8 cellular contexts compared by ENCODE assay signal in genomic region chr1:52602328-52603300, GRCh38. TPM values are rescaled to one million over a fixed set of nuclear protein-coding genes. Genes with fewer than 3 reads are reported as not detected.
DNase-seq lines count a peak whose midpoint lies in the region; ATAC-seq and TF ChIP-seq lines count a peak whose summit lies in the region.

Gene GPX7, plus strand, starts transcription at chr1:52602371. Its CDS starts 39 bp downstream, at chr1:52602410.

- in situ Hi-C loops in endometrial microvascular endothelial cells (cut with HindIII; ENCODE audit: inconsistent ontology term, low pct_unique_long_range_greater_than_20kb, low sequenced_read_pairs): no loop called here

- no peaks in the 10 kb centered on the region for H3K36me3 ChIP-seq in DOHH2 (ENCODE audit: control insufficient read depth, low read length)

- peaks cover 8% of the 10 kb centered on the region; the same call in 1 of the 2 replicates for H3K27me3 ChIP-seq in DOHH2 (ENCODE audit: control insufficient read depth, low read length)

- peaks cover 3% of the 10 kb centered on the region for H3K36me3 Mint-ChIP-seq in activated CD8-positive, alpha-beta memory T cell treated with anti-CD3 and anti-CD28 coated beads, Interleukin-2, amount 10 ng/mL, durations not matched to agents 7 days and 5 days

- no peaks in the 10 kb centered on the region for H4K20me1 ChIP-seq in DOHH2 (ENCODE audit: control insufficient read depth, insufficient read depth, low read depth, low read length)

- no peaks in the 10 kb centered on the region for H3K9me2 ChIP-seq in DOHH2 (replicated peaks; ENCODE audit: control insufficient read depth, low read length)

- no peaks in the 10 kb centered on the region for H3K9me3 Mint-ChIP-seq in activated CD8-positive, alpha-beta memory T cell treated with anti-CD3 and anti-CD28 coated beads, Interleukin-2, amount 10 ng/mL, durations not matched to agents 7 days and 5 days (ENCODE audit: low read depth)

- H3K4me2 ChIP-seq in DOHH2 (ENCODE audit: low read length): peak within 1 kb of the TSS; percentile 65

- peak within 1 kb of the TSS; percentile 63 for H3K4me3 ChIP-seq in DOHH2 (ENCODE audit: low read length)

- CTCF ChIA-PET in activated CD8-positive, alpha-beta memory T cell treated with anti-CD3 and anti-CD28 coated beads, Interleukin-2, amount 10 ng/mL, durations not matched to agents 7 days and 5 days (lab: Charles Lee): interaction anchor here (0.9 to 1.0 kb wide), 2 partner anchors 39 to 49 kb away, joined by 4 read pairs; no protein-coding TSS in a partner anchor

- H3K4me1 ChIP-seq in DOHH2 (ENCODE audit: control insufficient read depth, low read length): peaks cover 31% of the 10 kb centered on the region

- no peak for TF ChIP-seq CTCF in DOHH2 (IDR thresholded peaks at IDR 0.05; ENCODE audit: low read depth, low read length, poor library complexity, severe bottlenecking)

- H3K79me2 ChIP-seq in DOHH2 (ENCODE audit: control insufficient read depth, low read length): no peaks in the 10 kb centered on the region

- peaks cover 40% of the 10 kb centered on the region for H3K4me1 Mint-ChIP-seq in activated CD8-positive, alpha-beta memory T cell treated with anti-CD3 and anti-CD28 coated beads, Interleukin-2, amount 10 ng/mL, durations not matched to agents 7 days and 5 days

- H3K4me3 Mint-ChIP-seq in activated CD8-positive, alpha-beta memory T cell treated with anti-CD3 and anti-CD28 coated beads, Interleukin-2, amount 10 ng/mL, durations not matched to agents 7 days and 5 days: peak within 1 kb of the TSS; percentile 79

- no peaks in the 10 kb centered on the region for H3K9me3 ChIP-seq in DOHH2 (ENCODE audit: control insufficient read depth, insufficient read depth, low read length)

- peak; percentile 75 for ATAC-seq in activated CD8-positive, alpha-beta memory T cell treated with anti-CD3 and anti-CD28 coated beads, Interleukin-2, amount 10 ng/mL, durations not matched to agents 7 days and 5 days
- ATAC-seq in GM21447 (IDR thresholded peaks at IDR 0.05; ENCODE audit: unreplicated experiment) (no peak), GM18909 (IDR thresholded peaks at IDR 0.05; ENCODE audit: poor library complexity, unreplicated experiment) (no peak)

- peak within 1 kb of the TSS; percentile 90 for H3K27ac Mint-ChIP-seq in activated CD8-positive, alpha-beta memory T cell treated with anti-CD3 and anti-CD28 coated beads, Interleukin-2, amount 10 ng/mL, durations not matched to agents 7 days and 5 days

- DNase-seq in NCI-H1105 (lab: John Stamatoyannopoulos, UW): peak; percentile 61
- DNase-seq in activated CD8-positive, alpha-beta memory T cell treated with anti-CD3 and anti-CD28 coated beads, Interleukin-2, amount 10 ng/mL, durations not matched to agents 7 days and 5 days: peak; percentile 70
- DNase-seq in midbrain (lab: John Stamatoyannopoulos, UW): peak; percentile 56
- peak; percentile 2 to 18 for DNase-seq in stimulated activated CD8-positive, alpha-beta memory T cell treated with anti-CD3 and anti-CD28 coated beads, Interleukin-15, amount 100 ng/mL, for 4 hours (ENCODE audit: low read depth in 2 of 2)

- H3K27me3 Mint-ChIP-seq in activated CD8-positive, alpha-beta memory T cell treated with anti-CD3 and anti-CD28 coated beads, Interleukin-2, amount 10 ng/mL, durations not matched to agents 7 days and 5 days: no peaks in the 10 kb centered on the region

- no peak within 1 kb of the TSS for H3K27ac ChIP-seq in DOHH2 (ENCODE audit: low read depth, low read length)

- no peaks in the 10 kb centered on the region for H3F3A ChIP-seq in DOHH2 (ENCODE audit: control insufficient read depth, insufficient read depth)

RNA-seq across cellular contexts. Expression of gene GPX7, which starts in this region (rescaled TPM):
- total RNA-seq in activated CD8-positive, alpha-beta memory T cell treated with anti-CD3 and anti-CD28 coated beads, Interleukin-2, amount 10 ng/mL, durations not matched to agents 7 days and 5 days: 10 to 100 TPM; 14.4 to 15.3 TPM
- total RNA-seq in endometrial microvascular endothelial cells (ENCODE audit: inconsistent ontology term): 35.3 TPM

Comparison
In these comparisons a context has a peak if more than half of its experiments do, and no peak if none do; other contexts are left out.
1. DNase-seq: peak in every context shown above with its lines; median percentile 70 in activated CD8-positive, alpha-beta memory T cell treated with anti-CD3 and anti-CD28 coated beads, Interleukin-2, amount 10 ng/mL, durations not matched to agents 7 days and 5 days; 61 in NCI-H1105; 56 in midbrain; 10 in stimulated activated CD8-positive, alpha-beta memory T cell treated with anti-CD3 and anti-CD28 coated beads, Interleukin-15, amount 100 ng/mL, for 4 hours.